ENCODE assay signal across 15 cellular contexts in genomic region chr2:7209776-7210555, GRCh38.
DNase-seq lines count a peak whose midpoint lies in the region; ATAC-seq, FAIRE-seq and TF ChIP-seq lines count a peak whose summit lies in the region.
"Had no signal": no experiment of that assay in that cellular context is flagged by ENCODE, and none has a peak within 500 bp of the region (broad histone marks: within the 10 kb centered on the region; RNA-seq: fewer than 3 reads in every experiment).

No MANE protein-coding gene starts in this region.

- no peak for TF ChIP-seq CTCF in HepG2 (CRISPR knock-in tag; IDR thresholded peaks at IDR 0.05)
- TF ChIP-seq CTCF in right lobe of liver (IDR thresholded peaks at IDR 0.05): no peak
- TF ChIP-seq CTCF in endodermal cell (conservative IDR thresholded peaks at IDR 0.05): no peak
- no peak for TF ChIP-seq CTCF in foreskin fibroblast (IDR thresholded peaks at IDR 0.05; ENCODE audit: low read depth, low read length)

- TF ChIP-seq POLR2A in HepG2 (IDR thresholded peaks at IDR 0.05; ENCODE audit: insufficient read depth in 1 of 2, low read depth in 2 of 2, low read length in 2 of 2): no peak
- no peak for TF ChIP-seq POLR2A in right lobe of liver (IDR thresholded peaks at IDR 0.05)

- H2AFZ ChIP-seq in HepG2 (ENCODE audit: low read length): no peak overlapping the region

- no peaks in the 10 kb centered on the region for H4K20me1 ChIP-seq in HepG2 (ENCODE audit: insufficient read depth, low read length)

- TF ChIP-seq EP300 in HepG2 (IDR thresholded peaks at IDR 0.05; ENCODE audit: low read depth in 2 of 2, low read length in 2 of 2) (no peak), HepG2 (CRISPR knock-in tag; IDR thresholded peaks at IDR 0.05; ENCODE audit: borderline replicate concordance) (no peak)

- no peaks in the 10 kb centered on the region for H3K36me3 Mint-ChIP-seq in endodermal cell (ENCODE audit: low read depth)

- no peak for FAIRE-seq in HepG2 (lab: Jason Lieb, UNC)
- FAIRE-seq: frontal cortex, GM12891 had no signal

- H3K4me3 ChIP-seq in HepG2 (replicated peaks in 1 of 3; ENCODE audit: insufficient read depth in 1 of 3, low read depth in 2 of 3, low read length in 3 of 3): no peak overlapping the region
- no peak overlapping the region for H3K4me3 ChIP-seq in right lobe of liver
- no peak overlapping the region for H3K4me3 ChIP-seq in endodermal cell (ENCODE audit: low read length)
- no peak overlapping the region for H3K4me3 ChIP-seq in foreskin fibroblast (ENCODE audit: low read depth in 1 of 2, low read length in 2 of 2)
- H3K4me3 ChIP-seq: upper lobe of right lung had no signal

- no peaks in the 10 kb centered on the region for H3K9me3 Mint-ChIP-seq in endodermal cell
- H3K9me3 Mint-ChIP-seq: H9; nephron progenitor cell; stimulated activated naive CD8-positive, alpha-beta T cell treated with anti-CD3 and anti-CD28 coated beads, Interleukin-15, Interleukin-2, amounts not matched to agents 100 ng/mL and 50 ng/mL, for 24 hours had no signal

- H3K36me3 ChIP-seq in HepG2 (replicated peaks in 1 of 2; ENCODE audit: control insufficient read depth in 1 of 2, insufficient read depth in 2 of 2, low read length in 2 of 2) (no peaks in the 10 kb centered on the region), right lobe of liver (no peaks in the 10 kb centered on the region), endodermal cell (ENCODE audit: control insufficient read depth, insufficient read depth, low read length) (no peaks in the 10 kb centered on the region)
- H3K36me3 ChIP-seq: upper lobe of right lung had no signal

- H3K27me3 ChIP-seq in HepG2 (ENCODE audit: control insufficient read depth in 1 of 2, insufficient read depth in 2 of 2, low read length in 2 of 2): no peaks in the 10 kb centered on the region
- H3K27me3 ChIP-seq in right lobe of liver: no peaks in the 10 kb centered on the region
- H3K27me3 ChIP-seq in endodermal cell (ENCODE audit: control insufficient read depth, insufficient read depth, low read length, poor library complexity, severe bottlenecking): no peaks in the 10 kb centered on the region
- H3K27me3 ChIP-seq: upper lobe of right lung had no signal

- DNase-seq in HepG2 (ENCODE audit: low spot score): no peak
- DNase-seq in right lobe of liver: no peak
- peak; percentile 97 for DNase-seq in NCI-H524 treated with DMSO at 0.1 percent for 48 hours (lab: John Stamatoyannopoulos, UW)
- DNase-seq in endodermal cell: peak; percentile 56
- no peak for DNase-seq in AG08396 (ENCODE audit: low spot score)
- DNase-seq in HT-29 (ENCODE audit: low spot score): no peak
- no peak for DNase-seq in MV-4-11 (lab: John Stamatoyannopoulos, UW)
- no peak for DNase-seq in foreskin fibroblast
- DNase-seq: H9, nephron progenitor cell, SIG-M5, upper lobe of right lung had no signal

- no peak overlapping the region for H3K4me3 Mint-ChIP-seq in endodermal cell
- H3K4me3 Mint-ChIP-seq: H9; nephron progenitor cell; stimulated activated naive CD8-positive, alpha-beta T cell treated with anti-CD3 and anti-CD28 coated beads, Interleukin-15, Interleukin-2, amounts not matched to agents 100 ng/mL and 50 ng/mL, for 24 hours had no signal

- intact Hi-C loops in HepG2 (cut with micrococcal nuclease; ENCODE audit: unreplicated experiment) (no loop called here), right lobe of liver (cut with DNase I) (no loop called here)

- no peaks in the 10 kb centered on the region for H3K4me1 ChIP-seq in HepG2 (ENCODE audit: insufficient read depth, low read length)
- H3K4me1 ChIP-seq in right lobe of liver: no peaks in the 10 kb centered on the region
- no peaks in the 10 kb centered on the region for H3K4me1 ChIP-seq in endodermal cell (ENCODE audit: control insufficient read depth, insufficient read depth, low read length)
- H3K4me1 ChIP-seq: upper lobe of right lung had no signal

- POLR2A ChIA-PET in HepG2 (lab: Yijun Ruan, JAX): no interaction called here

- H3K9me3 ChIP-seq in HepG2 (ENCODE audit: low read length) (no peaks in the 10 kb centered on the region), right lobe of liver (no peaks in the 10 kb centered on the region), endodermal cell (ENCODE audit: control insufficient read depth, low read length) (no peaks in the 10 kb centered on the region)
- H3K9me3 ChIP-seq: upper lobe of right lung had no signal

- no peaks in the 10 kb centered on the region for H3K79me2 ChIP-seq in HepG2 (ENCODE audit: insufficient read depth, low read length)

- peaks cover 7% of the 10 kb centered on the region for H3K4me1 Mint-ChIP-seq in endodermal cell

- no peak for TF ChIP-seq RAD21 in HepG2 (CRISPR knock-in tag; IDR thresholded peaks at IDR 0.05)

- no peak overlapping the region for H3K9ac ChIP-seq in HepG2 (ENCODE audit: insufficient read depth, low read depth, low read length)
- H3K9ac ChIP-seq in endodermal cell (ENCODE audit: extremely low read depth, low read length, poor library complexity, severe bottlenecking): no peak overlapping the region

- no peak overlapping the region for H3K27ac ChIP-seq in HepG2 (ENCODE audit: extremely low read length, insufficient read depth, low read length)
- H3K27ac ChIP-seq in right lobe of liver: no peak overlapping the region
- no peak overlapping the region for H3K27ac ChIP-seq in endodermal cell (ENCODE audit: low read depth, low read length)
- H3K27ac ChIP-seq: upper lobe of right lung had no signal

- CTCF ChIA-PET in HepG2 (lab: Yijun Ruan, JAX; ENCODE audit: low intra/inter-chr PET ratio, low total read pairs): no interaction called here

- H3K27ac Mint-ChIP-seq in endodermal cell: no peak overlapping the region
- H3K27ac Mint-ChIP-seq: H9; nephron progenitor cell; stimulated activated naive CD8-positive, alpha-beta T cell treated with anti-CD3 and anti-CD28 coated beads, Interleukin-15, Interleukin-2, amounts not matched to agents 100 ng/mL and 50 ng/mL, for 24 hours had no signal

- H3K4me2 ChIP-seq in HepG2 (ENCODE audit: low read depth, low read length): no peak overlapping the region

- ATAC-seq in HepG2: no peak
- no peak for ATAC-seq in right lobe of liver
- ATAC-seq: upper lobe of right lung had no signal

- no TSS peak for BruUV-seq in HepG2 (replicated peaks; lab: Mats Ljungman, UMichigan)

- WGBS in HepG2 (ENCODE audit: low lambda C conversion rate): 28% methylated on average over 5 of the region's 5 CpGs
- WGBS in right lobe of liver (ENCODE audit: insufficient coverage, low coverage, low lambda C conversion rate, missing lambda C conversion rate): 61% methylated on average over 5 of the region's 5 CpGs
- WGBS in endodermal cell (ENCODE audit: insufficient coverage in 1 of 2, insufficient read length in 1 of 2), 2 experiments: 72 to 73% methylated on average over 2 to 5 of the region's 5 CpGs

- in situ Hi-C loops in HepG2 (cut with HindIII; ENCODE audit: extremely low pct_ligation_motif_present, low pct_unique_long_range_greater_than_20kb): loop anchor here (10.0 kb wide), 1 partner anchor 165 kb away; no protein-coding TSS in a partner anchor

- peaks cover 27% of the 10 kb centered on the region for H3K27me3 Mint-ChIP-seq in endodermal cell (ENCODE audit: insufficient read depth)
- H3K27me3 Mint-ChIP-seq: stimulated activated naive CD8-positive, alpha-beta T cell treated with anti-CD3 and anti-CD28 coated beads, Interleukin-15, Interleukin-2, amounts not matched to agents 100 ng/mL and 50 ng/mL, for 24 hours had no signal

TF ChIP-seq in HepG2, 621 proteins besides CTCF, POLR2A, EP300 and RAD21:
- TF ChIP-seq MAFF (IDR thresholded peaks at IDR 0.05; ENCODE audit: low read depth, low read length): 0 out of 2 replicates have a peak, but pooled peaks have one; percentile 23
- no peak for TF ChIP-seq KLF16 (CRISPR knock-in tag; IDR thresholded peaks at IDR 0.05)

Comparison
In these comparisons a context has a peak if more than half of its experiments do, and no peak if none do; other contexts are left out.
1. DNase-seq: peak in NCI-H524 treated with DMSO at 0.1 percent for 48 hours (single experiment) and endodermal cell (single experiment); none in HepG2 (single experiment), right lobe of liver (0 of 3), AG08396 (single experiment), HT-29 (single experiment), MV-4-11 (single experiment) and foreskin fibroblast (0 of 2).